Comparison of ENCODE assay signal across 1 cellular context in the genomic region with DNA sequence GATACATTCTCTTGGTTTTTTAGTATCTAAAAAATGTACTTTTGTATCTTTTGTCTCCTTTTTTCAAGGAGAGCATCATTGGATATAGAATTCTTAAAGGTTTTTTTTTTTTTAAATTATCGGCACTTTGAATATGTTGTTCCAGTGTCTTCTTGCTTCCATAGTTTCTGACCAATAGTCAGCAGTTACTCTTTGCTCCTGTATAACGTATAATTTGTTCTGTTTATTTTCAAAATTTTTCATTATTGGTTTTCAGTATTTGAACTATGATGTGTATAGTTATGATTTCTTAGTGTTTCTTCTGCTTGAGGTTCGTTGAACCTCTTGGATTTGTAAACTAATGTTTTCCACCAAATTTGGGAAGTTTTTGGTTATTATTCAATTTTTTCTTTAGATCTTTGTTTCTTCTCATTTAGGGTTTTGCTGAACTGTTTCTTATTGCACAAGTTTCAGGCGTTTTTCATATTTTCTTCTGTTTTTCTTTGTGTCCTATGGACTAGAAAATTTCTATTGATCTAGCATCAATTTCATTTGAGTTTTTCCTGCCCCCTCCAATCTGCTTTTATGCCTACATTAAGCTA.
TF ChIP-seq lines count a peak whose summit lies in the region.

No MANE protein-coding gene starts in this region.

TF ChIP-seq in GM12878, 131 proteins besides CTCF, POLR2A, EP300 and RAD21 (continued from another document):
- TF ChIP-seq, protein P1, sequence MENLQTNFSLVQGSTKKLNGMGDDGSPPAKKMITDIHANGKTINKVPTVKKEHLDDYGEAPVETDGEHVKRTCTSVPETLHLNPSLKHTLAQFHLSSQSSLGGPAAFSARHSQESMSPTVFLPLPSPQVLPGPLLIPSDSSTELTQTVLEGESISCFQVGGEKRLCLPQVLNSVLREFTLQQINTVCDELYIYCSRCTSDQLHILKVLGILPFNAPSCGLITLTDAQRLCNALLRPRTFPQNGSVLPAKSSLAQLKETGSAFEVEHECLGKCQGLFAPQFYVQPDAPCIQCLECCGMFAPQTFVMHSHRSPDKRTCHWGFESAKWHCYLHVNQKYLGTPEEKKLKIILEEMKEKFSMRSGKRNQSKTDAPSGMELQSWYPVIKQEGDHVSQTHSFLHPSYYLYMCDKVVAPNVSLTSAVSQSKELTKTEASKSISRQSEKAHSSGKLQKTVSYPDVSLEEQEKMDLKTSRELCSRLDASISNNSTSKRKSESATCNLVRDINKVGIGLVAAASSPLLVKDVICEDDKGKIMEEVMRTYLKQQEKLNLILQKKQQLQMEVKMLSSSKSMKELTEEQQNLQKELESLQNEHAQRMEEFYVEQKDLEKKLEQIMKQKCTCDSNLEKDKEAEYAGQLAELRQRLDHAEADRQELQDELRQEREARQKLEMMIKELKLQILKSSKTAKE (IDR thresholded peaks at IDR 0.05; ENCODE audit: low read depth, poor library complexity, severe bottlenecking) = peak; percentile 70
- TF ChIP-seq, protein P2, sequence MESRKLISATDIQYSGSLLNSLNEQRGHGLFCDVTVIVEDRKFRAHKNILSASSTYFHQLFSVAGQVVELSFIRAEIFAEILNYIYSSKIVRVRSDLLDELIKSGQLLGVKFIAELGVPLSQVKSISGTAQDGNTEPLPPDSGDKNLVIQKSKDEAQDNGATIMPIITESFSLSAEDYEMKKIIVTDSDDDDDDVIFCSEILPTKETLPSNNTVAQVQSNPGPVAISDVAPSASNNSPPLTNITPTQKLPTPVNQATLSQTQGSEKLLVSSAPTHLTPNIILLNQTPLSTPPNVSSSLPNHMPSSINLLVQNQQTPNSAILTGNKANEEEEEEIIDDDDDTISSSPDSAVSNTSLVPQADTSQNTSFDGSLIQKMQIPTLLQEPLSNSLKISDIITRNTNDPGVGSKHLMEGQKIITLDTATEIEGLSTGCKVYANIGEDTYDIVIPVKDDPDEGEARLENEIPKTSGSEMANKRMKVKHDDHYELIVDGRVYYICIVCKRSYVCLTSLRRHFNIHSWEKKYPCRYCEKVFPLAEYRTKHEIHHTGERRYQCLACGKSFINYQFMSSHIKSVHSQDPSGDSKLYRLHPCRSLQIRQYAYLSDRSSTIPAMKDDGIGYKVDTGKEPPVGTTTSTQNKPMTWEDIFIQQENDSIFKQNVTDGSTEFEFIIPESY (IDR thresholded peaks at IDR 0.05) = peak; percentile 88; the same call in 1 of the 2 replicates
- TF ChIP-seq, protein P3, sequence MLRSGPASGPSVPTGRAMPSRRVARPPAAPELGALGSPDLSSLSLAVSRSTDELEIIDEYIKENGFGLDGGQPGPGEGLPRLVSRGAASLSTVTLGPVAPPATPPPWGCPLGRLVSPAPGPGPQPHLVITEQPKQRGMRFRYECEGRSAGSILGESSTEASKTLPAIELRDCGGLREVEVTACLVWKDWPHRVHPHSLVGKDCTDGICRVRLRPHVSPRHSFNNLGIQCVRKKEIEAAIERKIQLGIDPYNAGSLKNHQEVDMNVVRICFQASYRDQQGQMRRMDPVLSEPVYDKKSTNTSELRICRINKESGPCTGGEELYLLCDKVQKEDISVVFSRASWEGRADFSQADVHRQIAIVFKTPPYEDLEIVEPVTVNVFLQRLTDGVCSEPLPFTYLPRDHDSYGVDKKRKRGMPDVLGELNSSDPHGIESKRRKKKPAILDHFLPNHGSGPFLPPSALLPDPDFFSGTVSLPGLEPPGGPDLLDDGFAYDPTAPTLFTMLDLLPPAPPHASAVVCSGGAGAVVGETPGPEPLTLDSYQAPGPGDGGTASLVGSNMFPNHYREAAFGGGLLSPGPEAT (IDR thresholded peaks at IDR 0.05; ENCODE audit: low read depth) = peak; percentile 62
- TF ChIP-seq ZNF24 (IDR thresholded peaks at IDR 0.05) = 0 out of 2 replicates have a peak, but pooled peaks have one; percentile 19
- peak; percentile 40; the same call in 1 of the 2 replicates for TF ChIP-seq RUNX3 (IDR thresholded peaks at IDR 0.05; ENCODE audit: low read length)
- 0 out of 2 replicates have a peak, but pooled peaks have one; percentile 71 for TF ChIP-seq CBX3 (IDR thresholded peaks at IDR 0.05; ENCODE audit: borderline replicate concordance, low read depth)
- TF ChIP-seq, protein P4, sequence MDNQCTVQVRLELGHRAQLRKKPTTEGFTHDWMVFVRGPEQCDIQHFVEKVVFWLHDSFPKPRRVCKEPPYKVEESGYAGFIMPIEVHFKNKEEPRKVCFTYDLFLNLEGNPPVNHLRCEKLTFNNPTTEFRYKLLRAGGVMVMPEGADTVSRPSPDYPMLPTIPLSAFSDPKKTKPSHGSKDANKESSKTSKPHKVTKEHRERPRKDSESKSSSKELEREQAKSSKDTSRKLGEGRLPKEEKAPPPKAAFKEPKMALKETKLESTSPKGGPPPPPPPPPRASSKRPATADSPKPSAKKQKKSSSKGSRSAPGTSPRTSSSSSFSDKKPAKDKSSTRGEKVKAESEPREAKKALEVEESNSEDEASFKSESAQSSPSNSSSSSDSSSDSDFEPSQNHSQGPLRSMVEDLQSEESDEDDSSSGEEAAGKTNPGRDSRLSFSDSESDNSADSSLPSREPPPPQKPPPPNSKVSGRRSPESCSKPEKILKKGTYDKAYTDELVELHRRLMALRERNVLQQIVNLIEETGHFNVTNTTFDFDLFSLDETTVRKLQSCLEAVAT (IDR thresholded peaks at IDR 0.05) = peak; percentile 96
- TF ChIP-seq SRF (IDR thresholded peaks at IDR 0.05; ENCODE audit: low read depth in 2 of 2, low read length in 2 of 2) = no peak
- TF ChIP-seq, protein P5, sequence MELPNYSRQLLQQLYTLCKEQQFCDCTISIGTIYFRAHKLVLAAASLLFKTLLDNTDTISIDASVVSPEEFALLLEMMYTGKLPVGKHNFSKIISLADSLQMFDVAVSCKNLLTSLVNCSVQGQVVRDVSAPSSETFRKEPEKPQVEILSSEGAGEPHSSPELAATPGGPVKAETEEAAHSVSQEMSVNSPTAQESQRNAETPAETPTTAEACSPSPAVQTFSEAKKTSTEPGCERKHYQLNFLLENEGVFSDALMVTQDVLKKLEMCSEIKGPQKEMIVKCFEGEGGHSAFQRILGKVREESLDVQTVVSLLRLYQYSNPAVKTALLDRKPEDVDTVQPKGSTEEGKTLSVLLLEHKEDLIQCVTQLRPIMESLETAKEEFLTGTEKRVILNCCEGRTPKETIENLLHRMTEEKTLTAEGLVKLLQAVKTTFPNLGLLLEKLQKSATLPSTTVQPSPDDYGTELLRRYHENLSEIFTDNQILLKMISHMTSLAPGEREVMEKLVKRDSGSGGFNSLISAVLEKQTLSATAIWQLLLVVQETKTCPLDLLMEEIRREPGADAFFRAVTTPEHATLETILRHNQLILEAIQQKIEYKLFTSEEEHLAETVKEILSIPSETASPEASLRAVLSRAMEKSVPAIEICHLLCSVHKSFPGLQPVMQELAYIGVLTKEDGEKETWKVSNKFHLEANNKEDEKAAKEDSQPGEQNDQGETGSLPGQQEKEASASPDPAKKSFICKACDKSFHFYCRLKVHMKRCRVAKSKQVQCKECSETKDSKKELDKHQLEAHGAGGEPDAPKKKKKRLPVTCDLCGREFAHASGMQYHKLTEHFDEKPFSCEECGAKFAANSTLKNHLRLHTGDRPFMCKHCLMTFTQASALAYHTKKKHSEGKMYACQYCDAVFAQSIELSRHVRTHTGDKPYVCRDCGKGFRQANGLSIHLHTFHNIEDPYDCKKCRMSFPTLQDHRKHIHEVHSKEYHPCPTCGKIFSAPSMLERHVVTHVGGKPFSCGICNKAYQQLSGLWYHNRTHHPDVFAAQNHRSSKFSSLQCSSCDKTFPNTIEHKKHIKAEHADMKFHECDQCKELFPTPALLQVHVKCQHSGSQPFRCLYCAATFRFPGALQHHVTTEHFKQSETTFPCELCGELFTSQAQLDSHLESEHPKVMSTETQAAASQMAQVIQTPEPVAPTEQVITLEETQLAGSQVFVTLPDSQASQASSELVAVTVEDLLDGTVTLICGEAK (IDR thresholded peaks at IDR 0.05; ENCODE audit: borderline replicate concordance) = peak; percentile 28; the same call in 1 of the 2 replicates
- no peak for TF ChIP-seq FOXM1 (IDR thresholded peaks at IDR 0.05; ENCODE audit: low read depth, low read length)
- TF ChIP-seq, protein P6, sequence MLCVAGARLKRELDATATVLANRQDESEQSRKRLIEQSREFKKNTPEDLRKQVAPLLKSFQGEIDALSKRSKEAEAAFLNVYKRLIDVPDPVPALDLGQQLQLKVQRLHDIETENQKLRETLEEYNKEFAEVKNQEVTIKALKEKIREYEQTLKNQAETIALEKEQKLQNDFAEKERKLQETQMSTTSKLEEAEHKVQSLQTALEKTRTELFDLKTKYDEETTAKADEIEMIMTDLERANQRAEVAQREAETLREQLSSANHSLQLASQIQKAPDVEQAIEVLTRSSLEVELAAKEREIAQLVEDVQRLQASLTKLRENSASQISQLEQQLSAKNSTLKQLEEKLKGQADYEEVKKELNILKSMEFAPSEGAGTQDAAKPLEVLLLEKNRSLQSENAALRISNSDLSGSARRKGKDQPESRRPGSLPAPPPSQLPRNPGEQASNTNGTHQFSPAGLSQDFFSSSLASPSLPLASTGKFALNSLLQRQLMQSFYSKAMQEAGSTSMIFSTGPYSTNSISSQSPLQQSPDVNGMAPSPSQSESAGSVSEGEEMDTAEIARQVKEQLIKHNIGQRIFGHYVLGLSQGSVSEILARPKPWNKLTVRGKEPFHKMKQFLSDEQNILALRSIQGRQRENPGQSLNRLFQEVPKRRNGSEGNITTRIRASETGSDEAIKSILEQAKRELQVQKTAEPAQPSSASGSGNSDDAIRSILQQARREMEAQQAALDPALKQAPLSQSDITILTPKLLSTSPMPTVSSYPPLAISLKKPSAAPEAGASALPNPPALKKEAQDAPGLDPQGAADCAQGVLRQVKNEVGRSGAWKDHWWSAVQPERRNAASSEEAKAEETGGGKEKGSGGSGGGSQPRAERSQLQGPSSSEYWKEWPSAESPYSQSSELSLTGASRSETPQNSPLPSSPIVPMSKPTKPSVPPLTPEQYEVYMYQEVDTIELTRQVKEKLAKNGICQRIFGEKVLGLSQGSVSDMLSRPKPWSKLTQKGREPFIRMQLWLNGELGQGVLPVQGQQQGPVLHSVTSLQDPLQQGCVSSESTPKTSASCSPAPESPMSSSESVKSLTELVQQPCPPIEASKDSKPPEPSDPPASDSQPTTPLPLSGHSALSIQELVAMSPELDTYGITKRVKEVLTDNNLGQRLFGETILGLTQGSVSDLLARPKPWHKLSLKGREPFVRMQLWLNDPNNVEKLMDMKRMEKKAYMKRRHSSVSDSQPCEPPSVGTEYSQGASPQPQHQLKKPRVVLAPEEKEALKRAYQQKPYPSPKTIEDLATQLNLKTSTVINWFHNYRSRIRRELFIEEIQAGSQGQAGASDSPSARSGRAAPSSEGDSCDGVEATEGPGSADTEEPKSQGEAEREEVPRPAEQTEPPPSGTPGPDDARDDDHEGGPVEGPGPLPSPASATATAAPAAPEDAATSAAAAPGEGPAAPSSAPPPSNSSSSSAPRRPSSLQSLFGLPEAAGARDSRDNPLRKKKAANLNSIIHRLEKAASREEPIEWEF (IDR thresholded peaks at IDR 0.05; ENCODE audit: insufficient replicate concordance, low read depth, low read length) = no peak
